In the genomic region with DNA sequence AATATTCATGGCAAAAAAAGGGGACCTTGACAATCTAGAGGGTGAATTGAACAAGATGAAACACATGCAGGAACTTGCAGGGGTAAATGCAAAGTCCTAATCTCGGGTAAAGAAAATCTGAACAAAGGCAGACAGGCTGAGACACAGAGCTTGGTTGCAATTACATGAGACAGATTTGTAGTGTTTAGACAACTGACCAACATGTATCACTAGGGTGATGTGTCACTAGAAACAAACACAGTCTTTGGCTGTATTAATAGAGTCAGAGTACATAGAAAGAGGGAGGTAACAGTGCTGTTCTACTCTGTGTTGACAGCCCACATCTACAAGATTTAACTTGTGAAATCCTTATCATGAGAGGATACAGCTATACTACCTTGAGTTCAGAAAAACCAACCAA, we compare ENCODE assay signal across 39 cellular contexts.
"Had no signal": no experiment of that assay in that cellular context is flagged by ENCODE, and none has a peak within 500 bp of the region (broad histone marks: within the 10 kb centered on the region; RNA-seq: fewer than 3 reads in every experiment).

No MANE protein-coding gene starts in this region.

- ATAC-seq: activated naive CD4-positive, alpha-beta T cell treated with anti-CD3 and anti-CD28 coated beads, Interleukin-2, amount 50 U/mL, for 72 hours; activated naive CD8-positive, alpha-beta T cell treated with anti-CD3 and anti-CD28 coated beads, Interleukin-2, amount 50 U/mL, for 24 hours; activated T-cell treated with anti-CD3 and anti-CD28 coated beads, Interleukin-2, amount 50 U/mL, for 4 hours; activated T-cell treated with anti-CD3 and anti-CD28 coated beads, Interleukin-2, amount 50 U/mL, for 72 hours; activated T-helper 17 cell treated with anti-CD3 and anti-CD28 coated beads, Interleukin-2, amount 50 U/mL, for 72 hours; body of pancreas had no signal

- H3K27ac ChIP-seq: adrenal gland, ascending aorta, body of pancreas, brain microvascular endothelial cell, breast epithelium, cardiac muscle cell had no signal

- H3K27me3 Mint-ChIP-seq: activated naive CD8-positive, alpha-beta T cell treated with anti-CD3 and anti-CD28 coated beads for 36 hours had no signal

- H3K9me3 Mint-ChIP-seq: activated naive CD4-positive, alpha-beta T cell treated with anti-CD3 and anti-CD28 coated beads for 36 hours; activated naive CD4-positive, alpha-beta T cell treated with anti-CD3 and anti-CD28 coated beads, Interleukin-2, amount 10 ng/mL, durations not matched to agents 7 days and 5 days; activated naive CD4-positive, alpha-beta T cell treated with anti-CD3 and anti-CD28 coated beads, Interleukin-2, amount 50 U/mL, for 24 hours; activated naive CD4-positive, alpha-beta T cell treated with anti-CD3 and anti-CD28 coated beads, Interleukin-2, amount 50 U/mL, for 72 hours; activated naive CD8-positive, alpha-beta T cell treated with anti-CD3 and anti-CD28 coated beads for 36 hours; activated naive CD8-positive, alpha-beta T cell treated with anti-CD3 and anti-CD28 coated beads, Interleukin-2, amount 10 ng/mL, durations not matched to agents 7 days and 5 days; activated naive CD8-positive, alpha-beta T cell treated with anti-CD3 and anti-CD28 coated beads, Interleukin-2, amount 50 U/mL, for 24 hours; activated T-cell treated with anti-CD3 and anti-CD28 coated beads, Interleukin-2, amount 50 U/mL, for 24 hours; activated T-cell treated with anti-CD3 and anti-CD28 coated beads, Interleukin-2, amount 50 U/mL, for 4 hours; activated T-cell treated with anti-CD3 and anti-CD28 coated beads, Interleukin-2, amount 50 U/mL, for 72 hours; activated T-helper 1 cell treated with anti-CD3 and anti-CD28 coated beads, Interleukin-12 subunit alpha, Interleukin-12 subunit beta, Interleukin-2, Interleukin-4 antibody, amounts not matched to agents 30 ng/mL and 10 ng/mL and 1 ng/mL, durations not matched to agents 14 hours and 24 hours and 36 hours; activated T-helper 17 cell treated with anti-CD3 and anti-CD28 coated beads, Interleukin-2, amount 50 U/mL, for 72 hours; activated T-helper 2 cell treated with anti-CD3 and anti-CD28 coated beads, Interferon-gamma antibody, Interleukin-2, Interleukin-4, amounts not matched to agents 10 μg/mL and 5 μg/mL and 100 μg/mL, durations not matched to agents 14 hours and 24 hours and 36 hours; brain; central memory CD8-positive, alpha-beta T cell had no signal

- H3K36me3 Mint-ChIP-seq: activated naive CD4-positive, alpha-beta T cell treated with anti-CD3 and anti-CD28 coated beads, Interleukin-2, amount 10 ng/mL, durations not matched to agents 7 days and 5 days; activated naive CD4-positive, alpha-beta T cell treated with anti-CD3 and anti-CD28 coated beads, Interleukin-2, amount 50 U/mL, for 24 hours; activated naive CD4-positive, alpha-beta T cell treated with anti-CD3 and anti-CD28 coated beads, Interleukin-2, amount 50 U/mL, for 72 hours; activated naive CD8-positive, alpha-beta T cell; activated naive CD8-positive, alpha-beta T cell treated with anti-CD3 and anti-CD28 coated beads for 36 hours; activated naive CD8-positive, alpha-beta T cell treated with anti-CD3 and anti-CD28 coated beads, Interleukin-2, amount 10 ng/mL, durations not matched to agents 7 days and 5 days; brain had no signal

- H3K27me3 ChIP-seq: ascending aorta, body of pancreas, brain microvascular endothelial cell, cardiac muscle cell had no signal

- H3K36me3 ChIP-seq: adrenal gland, ascending aorta, brain microvascular endothelial cell, breast epithelium, cardiac muscle cell had no signal

- H3K4me1 Mint-ChIP-seq: activated naive CD4-positive, alpha-beta T cell treated with anti-CD3 and anti-CD28 coated beads, Interleukin-2, amount 10 ng/mL, durations not matched to agents 7 days and 5 days; activated naive CD4-positive, alpha-beta T cell treated with anti-CD3 and anti-CD28 coated beads, Interleukin-2, amount 50 U/mL, for 24 hours; activated naive CD8-positive, alpha-beta T cell treated with anti-CD3 and anti-CD28 coated beads for 36 hours; activated naive CD8-positive, alpha-beta T cell treated with anti-CD3 and anti-CD28 coated beads, Interleukin-2, amount 10 ng/mL, durations not matched to agents 7 days and 5 days; activated naive CD8-positive, alpha-beta T cell treated with anti-CD3 and anti-CD28 coated beads, Interleukin-2, amount 50 U/mL, for 24 hours; activated T-helper 17 cell treated with anti-CD3 and anti-CD28 coated beads, Interleukin-2, amount 50 U/mL, for 72 hours; brain; central memory CD8-positive, alpha-beta T cell had no signal

- FAIRE-seq: astrocyte had no signal

- H3K4me3 Mint-ChIP-seq: activated naive CD4-positive, alpha-beta T cell treated with anti-CD3 and anti-CD28 coated beads for 36 hours; activated naive CD4-positive, alpha-beta T cell treated with anti-CD3 and anti-CD28 coated beads, Interleukin-2, amount 10 ng/mL, durations not matched to agents 7 days and 5 days; activated naive CD4-positive, alpha-beta T cell treated with anti-CD3 and anti-CD28 coated beads, Interleukin-2, amount 50 U/mL, for 24 hours; activated naive CD8-positive, alpha-beta T cell; activated naive CD8-positive, alpha-beta T cell treated with anti-CD3 and anti-CD28 coated beads for 36 hours; activated naive CD8-positive, alpha-beta T cell treated with anti-CD3 and anti-CD28 coated beads, Interleukin-2, amount 10 ng/mL, durations not matched to agents 7 days and 5 days; activated naive CD8-positive, alpha-beta T cell treated with anti-CD3 and anti-CD28 coated beads, Interleukin-2, amount 50 U/mL, for 24 hours; activated T-cell treated with anti-CD3 and anti-CD28 coated beads, Interleukin-2, amount 50 U/mL, for 24 hours; activated T-cell treated with anti-CD3 and anti-CD28 coated beads, Interleukin-2, amount 50 U/mL, for 4 hours; activated T-cell treated with anti-CD3 and anti-CD28 coated beads, Interleukin-2, amount 50 U/mL, for 72 hours; activated T-helper 1 cell treated with anti-CD3 and anti-CD28 coated beads, Interleukin-12 subunit alpha, Interleukin-12 subunit beta, Interleukin-2, Interleukin-4 antibody, amounts not matched to agents 30 ng/mL and 10 ng/mL and 1 ng/mL, durations not matched to agents 14 hours and 24 hours and 36 hours; activated T-helper 17 cell treated with anti-CD3 and anti-CD28 coated beads, Interleukin-2, amount 50 U/mL, for 72 hours; brain; central memory CD8-positive, alpha-beta T cell had no signal

- H3K4me3 ChIP-seq: adrenal gland, ascending aorta, body of pancreas, breast epithelium, cardiac muscle cell had no signal

- H3K27ac Mint-ChIP-seq: activated naive CD4-positive, alpha-beta T cell treated with anti-CD3 and anti-CD28 coated beads for 36 hours; activated naive CD4-positive, alpha-beta T cell treated with anti-CD3 and anti-CD28 coated beads, Interleukin-2, amount 10 ng/mL, durations not matched to agents 7 days and 5 days; activated naive CD4-positive, alpha-beta T cell treated with anti-CD3 and anti-CD28 coated beads, Interleukin-2, amount 50 U/mL, for 24 hours; activated naive CD4-positive, alpha-beta T cell treated with anti-CD3 and anti-CD28 coated beads, Interleukin-2, amount 50 U/mL, for 72 hours; activated naive CD8-positive, alpha-beta T cell; activated naive CD8-positive, alpha-beta T cell treated with anti-CD3 and anti-CD28 coated beads for 36 hours; activated naive CD8-positive, alpha-beta T cell treated with anti-CD3 and anti-CD28 coated beads, Interleukin-2, amount 10 ng/mL, durations not matched to agents 7 days and 5 days; activated naive CD8-positive, alpha-beta T cell treated with anti-CD3 and anti-CD28 coated beads, Interleukin-2, amount 50 U/mL, for 24 hours; activated T-cell treated with anti-CD3 and anti-CD28 coated beads, Interleukin-2, amount 50 U/mL, for 24 hours; activated T-cell treated with anti-CD3 and anti-CD28 coated beads, Interleukin-2, amount 50 U/mL, for 72 hours; activated T-helper 1 cell treated with anti-CD3 and anti-CD28 coated beads, Interleukin-12 subunit alpha, Interleukin-12 subunit beta, Interleukin-2, Interleukin-4 antibody, amounts not matched to agents 30 ng/mL and 10 ng/mL and 1 ng/mL, durations not matched to agents 14 hours and 24 hours and 36 hours; activated T-helper 17 cell treated with anti-CD3 and anti-CD28 coated beads, Interleukin-2, amount 50 U/mL, for 72 hours; activated T-helper 2 cell treated with anti-CD3 and anti-CD28 coated beads, Interferon-gamma antibody, Interleukin-2, Interleukin-4, amounts not matched to agents 10 μg/mL and 5 μg/mL and 100 μg/mL, durations not matched to agents 14 hours and 24 hours and 36 hours; brain had no signal

- DNase-seq: activated effector memory CD4-positive, alpha-beta T cell treated with anti-CD3 and anti-CD28 coated beads, Interleukin-2, amount 50 U/mL, for 16 hours; activated effector memory CD4-positive, alpha-beta T cell treated with Interleukin-2 at 50 U/mL for 16 hours; activated gamma-delta T cell; activated gamma-delta T cell treated with Interleukin-2 at 50 U/mL for 16 hours; activated naive CD4-positive, alpha-beta T cell; activated naive CD4-positive, alpha-beta T cell treated with anti-CD3 and anti-CD28 coated beads for 36 hours; activated naive CD4-positive, alpha-beta T cell treated with anti-CD3 and anti-CD28 coated beads, Interleukin-2, amount 10 ng/mL, durations not matched to agents 7 days and 5 days; activated naive CD4-positive, alpha-beta T cell treated with anti-CD3 and anti-CD28 coated beads, Interleukin-2, amount 50 U/mL, for 16 hours; activated naive CD4-positive, alpha-beta T cell treated with Interleukin-2 at 50 U/mL for 16 hours; activated naive CD8-positive, alpha-beta T cell treated with anti-CD3 and anti-CD28 coated beads for 36 hours; activated naive CD8-positive, alpha-beta T cell treated with anti-CD3 and anti-CD28 coated beads, Interleukin-2, amount 10 ng/mL, durations not matched to agents 7 days and 5 days; activated naive CD8-positive, alpha-beta T cell treated with anti-CD3 and anti-CD28 coated beads, Interleukin-2, amount 50 U/mL, for 24 hours; activated T-cell treated with anti-CD3 and anti-CD28 coated beads for 4 hours; activated T-cell treated with anti-CD3 and anti-CD28 coated beads, Interleukin-2, amount 50 U/mL, for 1 hour; activated T-cell treated with anti-CD3 and anti-CD28 coated beads, Interleukin-2, amount 50 U/mL, for 24 hours; activated T-cell treated with anti-CD3 and anti-CD28 coated beads, Interleukin-2, amount 50 U/mL, for 4 hours; activated T-cell treated with anti-CD3 and anti-CD28 coated beads, Interleukin-2, amount 50 U/mL, for 48 hours; activated T-cell treated with anti-CD3 and anti-CD28 coated beads, Interleukin-2, amount 50 U/mL, for 72 hours; adrenal gland; amniotic stem cell; amygdala; anterior cingulate cortex; aorta; body of pancreas; brain microvascular endothelial cell; central memory CD4-positive, alpha-beta T cell; cerebellar nuclear complex had no signal
